Comparison of ENCODE assay signal across 7 cellular contexts in genomic region chr1:168234846-168235547, GRCh38. TPM values are rescaled to one million over a fixed set of nuclear protein-coding genes. Genes with fewer than 3 reads are reported as not detected.
DNase-seq lines count a peak whose midpoint lies in the region; ATAC-seq and TF ChIP-seq lines count a peak whose summit lies in the region.

No MANE protein-coding gene starts in this region.

- ATAC-seq in GM21367 (IDR thresholded peaks at IDR 0.05; ENCODE audit: unreplicated experiment) (peak; percentile 91), RWPE2 (ENCODE audit: low read depth) (peak; percentile 96), body of pancreas (peak; percentile 67), upper lobe of right lung (peak; percentile 82)

- H3K27me3 ChIP-seq in RWPE2 (ENCODE audit: insufficient read depth, poor library complexity, severe bottlenecking) (no peaks in the 10 kb centered on the region), body of pancreas (no peaks in the 10 kb centered on the region), upper lobe of right lung (no peaks in the 10 kb centered on the region)

- H3K4me3 ChIP-seq in RWPE2 (ENCODE audit: severe bottlenecking) (no peak overlapping the region), body of pancreas (no peak overlapping the region), upper lobe of right lung (no peak overlapping the region)

- H3K36me3 ChIP-seq in RWPE2 (ENCODE audit: low read depth) (peaks cover 58% of the 10 kb centered on the region), body of pancreas (replicated peaks in 1 of 2; ENCODE audit: insufficient read depth in 1 of 2, low read depth in 2 of 2) (peaks cover 0 to 3% of the 10 kb centered on the region in 2 donors), upper lobe of right lung (peaks cover 88% of the 10 kb centered on the region)

- TF ChIP-seq POLR2A in body of pancreas (IDR thresholded peaks at IDR 0.05), result no peak

- DNase-seq in EL, result peak; percentile 59
- DNase-seq in HT1080 (ENCODE audit: low read depth), result peak; percentile 60
- DNase-seq in RWPE2 (ENCODE audit: low spot score), result no peak
- DNase-seq in body of pancreas, result peak in 3 of 4 donors; percentile 28 to 37 (median 36)
- peak; percentile 64 for DNase-seq in left kidney (ENCODE audit: low read depth, low spot score)
- DNase-seq in upper lobe of right lung, result no peak

- peak; percentile 85 for TF ChIP-seq CTCF in RWPE2 (IDR thresholded peaks at IDR 0.05; ENCODE audit: poor library complexity, severe bottlenecking)
- TF ChIP-seq CTCF in body of pancreas (IDR thresholded peaks at IDR 0.05), result peak; percentile 10 to 52 (median 44)
- TF ChIP-seq CTCF in upper lobe of right lung (IDR thresholded peaks at IDR 0.05), result peak; percentile 55

- no peaks in the 10 kb centered on the region for H3K9me3 ChIP-seq in RWPE2 (ENCODE audit: severe bottlenecking)
- H3K9me3 ChIP-seq in body of pancreas, result no peaks in the 10 kb centered on the region
- H3K9me3 ChIP-seq in upper lobe of right lung, result no peaks in the 10 kb centered on the region

- H3K27ac ChIP-seq in RWPE2 (ENCODE audit: poor library complexity, severe bottlenecking), result no peak overlapping the region
- H3K27ac ChIP-seq in body of pancreas, result peak overlapping the region in 1 of 4 donors; percentile 31
- H3K27ac ChIP-seq in upper lobe of right lung, result peak overlapping the region; percentile 8

- intact Hi-C loops in body of pancreas (cut with DNase I), result no loop called here
- intact Hi-C loops in upper lobe of right lung (cut with DNase I), result no loop called here

- WGBS in body of pancreas, 2 donors, result 87 to 92% methylated on average over 8 of the region's 8 CpGs

- H3K4me1 ChIP-seq in RWPE2 (ENCODE audit: insufficient read depth, poor library complexity, severe bottlenecking) (peaks cover 3% of the 10 kb centered on the region), body of pancreas (peaks cover 23% of the 10 kb centered on the region), upper lobe of right lung (peaks cover 21% of the 10 kb centered on the region)

RNA-seq across cellular contexts. Expression of gene SFT2D2, which starts 9.2 kb away (rescaled TPM):
- total RNA-seq in HT1080 (2014; rRNA removed; shearing (Covaris generic)), result 16.1 and 17.5 TPM in 2 replicates
- 10.2 and 14.6 TPM in 2 replicates for polyA plus RNA-seq in HT1080 (2015; cell fraction: cytosol; rRNA removed)
- polyA plus RNA-seq in HT1080 (2015; cell fraction: nucleus; rRNA removed), result 13.6 and 14.8 TPM in 2 replicates
- 10 to 100 TPM; 13.8 to 19.5 TPM for total RNA-seq in body of pancreas
- 87.6 TPM for total RNA-seq in upper lobe of right lung

RNA-seq across cellular contexts. Expression of gene TBX19, which starts 45.7 kb away (rescaled TPM):
- total RNA-seq in HT1080 (2014; rRNA removed; shearing (Covaris generic)), result 0.21 TPM in 1 of 2 replicates, not detected in the other
- polyA plus RNA-seq in HT1080 (2015; cell fraction: cytosol; rRNA removed), result 0.65 and 0.93 TPM in 2 replicates
- polyA plus RNA-seq in HT1080 (2015; cell fraction: nucleus; rRNA removed), result 2.2 and 2.4 TPM in 2 replicates
- total RNA-seq in body of pancreas, result 1 to 10 TPM in 1 of 2 donors, under 1 TPM in 1; 0.78 to 2.0 TPM
- 3.5 TPM for total RNA-seq in upper lobe of right lung

RNA-seq across cellular contexts. Expression of gene TIPRL, which starts 56.2 kb away (rescaled TPM):
- 48.9 and 53.0 TPM in 2 replicates for total RNA-seq in HT1080 (2014; rRNA removed; shearing (Covaris generic))
- 45.1 and 47.0 TPM in 2 replicates for polyA plus RNA-seq in HT1080 (2015; cell fraction: cytosol; rRNA removed)
- polyA plus RNA-seq in HT1080 (2015; cell fraction: nucleus; rRNA removed), result 23.4 and 27.4 TPM in 2 replicates
- total RNA-seq in body of pancreas (10 to 100 TPM in 1 of 2 donors, 1 to 10 TPM in 1; 4.9 to 10.1 TPM), upper lobe of right lung (26.9 TPM)

Comparison
In these comparisons a context has a peak if more than half of its experiments do, and no peak if none do; other contexts are left out.
1. DNase-seq: peak in EL (single experiment), HT1080 (single experiment), body of pancreas (3 of 4) and left kidney (single experiment); none in RWPE2 (single experiment) and upper lobe of right lung (single experiment).
2. Peak in every context shown above with its lines, with median percentiles within 50 percentile points of each other: ATAC-seq and CTCF ChIP-seq.